4 cellular contexts compared by ENCODE assay signal in the genomic region with DNA sequence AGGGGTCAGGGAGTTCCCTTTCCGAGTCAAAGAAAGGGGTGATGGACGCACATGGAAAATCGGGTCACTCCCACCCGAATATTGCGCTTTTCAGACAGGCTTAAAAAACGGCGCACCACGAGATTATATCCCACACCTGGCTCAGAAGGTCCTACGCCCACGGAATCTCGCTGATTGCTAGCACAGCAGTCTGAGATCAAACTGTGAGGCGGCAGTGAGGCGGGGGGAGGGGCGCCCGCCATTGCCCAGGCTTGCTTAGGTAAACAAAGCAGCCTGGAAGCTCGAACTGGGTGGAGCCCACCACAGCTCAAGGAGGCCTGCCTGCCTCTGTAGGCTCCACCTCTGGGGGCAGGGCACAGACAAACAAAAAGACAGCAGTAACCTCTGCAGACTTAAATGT. TPM values are rescaled to one million over a fixed set of nuclear protein-coding genes. Genes with fewer than 3 reads are reported as not detected.
"Had no signal": no experiment of that assay in that cellular context is flagged by ENCODE, and none has a peak within 500 bp of the region (broad histone marks: within the 10 kb centered on the region; RNA-seq: fewer than 3 reads in every experiment).

No MANE protein-coding gene starts in this region.

RNA-seq across cellular contexts. Expression of a gene that starts 37.1 kb away (rescaled TPM):
- total RNA-seq: dermis blood vessel endothelial cell, endothelial cell of umbilical vein, foreskin keratinocyte, kidney epithelial cell had no signal
